1 cellular context compared by ENCODE assay signal in genomic region chr3:172716476-172716875, GRCh38.
TF ChIP-seq lines count a peak whose summit lies in the region.

No MANE protein-coding gene starts in this region.

TF ChIP-seq in SK-N-SH, 30 proteins besides CTCF, POLR2A, EP300 and RAD21 (continued from another document):
- TF ChIP-seq TAF1 (IDR thresholded peaks at IDR 0.05; ENCODE audit: borderline replicate concordance, low read depth, low read length) (no peak), FOXM1 (IDR thresholded peaks at IDR 0.05; ENCODE audit: low read depth) (no peak), YY1 (IDR thresholded peaks at IDR 0.05; ENCODE audit: low read depth) (no peak), MEF2A (IDR thresholded peaks at IDR 0.05; ENCODE audit: borderline replicate concordance, low read depth) (no peak), USF2 (IDR thresholded peaks at IDR 0.05; ENCODE audit: borderline replicate concordance, low read depth, low read length) (no peak), EZH2phosphoT487 (IDR thresholded peaks at IDR 0.05; ENCODE audit: borderline replicate concordance, low read depth) (no peak), RCOR1 (IDR thresholded peaks at IDR 0.05; ENCODE audit: low read length) (no peak)
